Comparison of ENCODE assay signal across 9 cellular contexts in genomic region chr10:124734311-124735166, GRCh38. TPM values are rescaled to one million over a fixed set of nuclear protein-coding genes. Genes with fewer than 3 reads are reported as not detected.
DNase-seq lines count a peak whose midpoint lies in the region; ATAC-seq and TF ChIP-seq lines count a peak whose summit lies in the region.
"Had no signal": no experiment of that assay in that cellular context is flagged by ENCODE, and none has a peak within 500 bp of the region (broad histone marks: within the 10 kb centered on the region; RNA-seq: fewer than 3 reads in every experiment).

No MANE protein-coding gene starts in this region.

- H2AFZ ChIP-seq in hepatocyte (no peak overlapping the region), osteoblast (ENCODE audit: low read length) (no peak overlapping the region)

- no peak overlapping the region for H3K4me2 ChIP-seq in hepatocyte
- H3K4me2 ChIP-seq in osteoblast (ENCODE audit: insufficient read depth, low read length): no peak overlapping the region

- H3K27ac ChIP-seq in hepatocyte: no peak overlapping the region
- H3K27ac ChIP-seq in osteoblast (ENCODE audit: low read depth, low read length): no peak overlapping the region

- H3K36me3 ChIP-seq in hepatocyte (replicated peaks; ENCODE audit: insufficient read depth, low read depth): no peaks in the 10 kb centered on the region
- H3K36me3 ChIP-seq in osteoblast (ENCODE audit: insufficient read depth, low read length): no peaks in the 10 kb centered on the region

- H3K9me3 Mint-ChIP-seq in stimulated activated naive B cell treated with anti-CD40 and anti-IgM and Interleukin-4, amounts not matched to agents 10 μg/mL and 1 μg/mL and 100 μg/mL, for 72 hours: no peaks in the 10 kb centered on the region

- TF ChIP-seq CTCF in hepatocyte (IDR thresholded peaks at IDR 0.05; ENCODE audit: poor library complexity) (no peak), osteoblast (IDR thresholded peaks at IDR 0.05; ENCODE audit: extremely low read depth, low read depth, low read length) (no peak)

- TF ChIP-seq POLR2A in erythroblast (IDR thresholded peaks at IDR 0.05; ENCODE audit: low read length): no peak

- peaks cover 24% of the 10 kb centered on the region for H4K20me1 ChIP-seq in hepatocyte (ENCODE audit: insufficient read depth, poor library complexity, severe bottlenecking)
- peaks cover 29% of the 10 kb centered on the region for H4K20me1 ChIP-seq in osteoblast (ENCODE audit: insufficient read depth, low read length)

- H3K9me2 ChIP-seq in hepatocyte (replicated peaks; ENCODE audit: insufficient read depth): no peaks in the 10 kb centered on the region

- H3K4me3 ChIP-seq in hepatocyte (no peak overlapping the region), osteoblast (ENCODE audit: insufficient read depth, low read length) (no peak overlapping the region)
- H3K4me3 ChIP-seq: MG63 had no signal

- peak; percentile 34 for DNase-seq in activated CD4-positive, CD25-positive, alpha-beta regulatory T cell treated with anti-CD3 and anti-CD28 coated beads, Interleukin-2, amount 50 U/mL, for 72 hours
- DNase-seq in hepatocyte (ENCODE audit: low spot score): peak; percentile 3
- DNase-seq in stimulated activated naive B cell treated with anti-CD40 and anti-IgM and Interleukin-4, amounts not matched to agents 10 μg/mL and 1 μg/mL and 100 μg/mL, for 72 hours: no peak
- no peak for DNase-seq in erythroblast (lab: John Stamatoyannopoulos, UW)
- no peak for DNase-seq in GM19238 (ENCODE audit: insufficient read length, low spot score)
- no peak for DNase-seq in osteoblast (ENCODE audit: insufficient read length, low spot score, missing footprints)
- DNase-seq: MG63 had no signal

- peaks cover 97% of the 10 kb centered on the region for H3K79me2 ChIP-seq in hepatocyte
- H3K79me2 ChIP-seq in osteoblast (ENCODE audit: insufficient read depth, low read length): peaks cover 52% of the 10 kb centered on the region

- H3K4me1 ChIP-seq in hepatocyte (ENCODE audit: insufficient read depth) (peaks cover 52% of the 10 kb centered on the region), osteoblast (ENCODE audit: insufficient read depth, low read length) (peaks cover 18% of the 10 kb centered on the region)

- H3K27ac Mint-ChIP-seq in stimulated activated naive B cell treated with anti-CD40 and anti-IgM and Interleukin-4, amounts not matched to agents 10 μg/mL and 1 μg/mL and 100 μg/mL, for 72 hours: peak overlapping the region; percentile 94

- H3K27me3 ChIP-seq in hepatocyte: no peaks in the 10 kb centered on the region
- no peaks in the 10 kb centered on the region for H3K27me3 ChIP-seq in osteoblast (ENCODE audit: insufficient read depth, low read length)
- H3K27me3 ChIP-seq: MG63 had no signal

- no peaks in the 10 kb centered on the region for H3K27me3 Mint-ChIP-seq in stimulated activated naive B cell treated with anti-CD40 and anti-IgM and Interleukin-4, amounts not matched to agents 10 μg/mL and 1 μg/mL and 100 μg/mL, for 72 hours

- no peaks in the 10 kb centered on the region for H3K9me3 ChIP-seq in hepatocyte (ENCODE audit: low read depth)
- no peaks in the 10 kb centered on the region for H3K9me3 ChIP-seq in osteoblast (ENCODE audit: low read depth, low read length)
- H3K9me3 ChIP-seq: MG63 had no signal

- ATAC-seq in HG03432 (IDR thresholded peaks at IDR 0.05; ENCODE audit: unreplicated experiment) (peak; percentile 27), GM21526 (IDR thresholded peaks at IDR 0.05; ENCODE audit: low FRiP score, unreplicated experiment) (no peak)
- peak; percentile 64 for ATAC-seq in stimulated activated naive B cell treated with anti-CD40 and anti-IgM and Interleukin-4, amounts not matched to agents 10 μg/mL and 1 μg/mL and 100 μg/mL, for 72 hours (replicated peaks)

- H3K4me3 Mint-ChIP-seq in stimulated activated naive B cell treated with anti-CD40 and anti-IgM and Interleukin-4, amounts not matched to agents 10 μg/mL and 1 μg/mL and 100 μg/mL, for 72 hours: peak overlapping the region; percentile 14 to 60

- WGBS in hepatocyte (ENCODE audit: low lambda C conversion rate, missing lambda C conversion rate): 95% methylated on average over 16 of the region's 16 CpGs

- peaks cover 6 to 33% of the 10 kb centered on the region in 2 donors for H3K36me3 Mint-ChIP-seq in stimulated activated naive B cell treated with anti-CD40 and anti-IgM and Interleukin-4, amounts not matched to agents 10 μg/mL and 1 μg/mL and 100 μg/mL, for 72 hours

- H3K4me1 Mint-ChIP-seq in stimulated activated naive B cell treated with anti-CD40 and anti-IgM and Interleukin-4, amounts not matched to agents 10 μg/mL and 1 μg/mL and 100 μg/mL, for 72 hours: peaks cover 80 to 96% of the 10 kb centered on the region in 2 donors

RNA-seq across cellular contexts. Expression of gene FAM53B, which starts 9.6 kb away (rescaled TPM):
- total RNA-seq in hepatocyte: 20.6 and 23.6 TPM in 2 replicates
- polyA plus RNA-seq in hepatocyte: 9.1 and 10.3 TPM in 2 replicates
- total RNA-seq in osteoblast: 12.1 and 12.7 TPM in 2 replicates

RNA-seq across cellular contexts. Expression of gene EEF1AKMT2, which starts 57.1 kb away (rescaled TPM):
- total RNA-seq in hepatocyte (10.5 and 13.4 TPM in 2 replicates), osteoblast (20.3 and 20.6 TPM in 2 replicates)
- 9.8 and 10.3 TPM in 2 replicates for polyA plus RNA-seq in hepatocyte

Comparison
In these comparisons a context has a peak if more than half of its experiments do, and no peak if none do; other contexts are left out.
1. DNase-seq: peak in activated CD4-positive, CD25-positive, alpha-beta regulatory T cell treated with anti-CD3 and anti-CD28 coated beads, Interleukin-2, amount 50 U/mL, for 72 hours (single experiment) and hepatocyte (single experiment); none in stimulated activated naive B cell treated with anti-CD40 and anti-IgM and Interleukin-4, amounts not matched to agents 10 μg/mL and 1 μg/mL and 100 μg/mL, for 72 hours (single experiment), erythroblast (0 of 2), GM19238 (single experiment) and osteoblast (single experiment).